In genomic region chr9:81777514-81777913, GRCh38 we compare ENCODE assay signal across 17 cellular contexts.
"Had no signal": no experiment of that assay in that cellular context is flagged by ENCODE, and none has a peak within 500 bp of the region (broad histone marks: within the 10 kb centered on the region; RNA-seq: fewer than 3 reads in every experiment).

No MANE protein-coding gene starts in this region.

- DNase-seq: activated CD4-positive, alpha-beta memory T cell treated with anti-CD3 and anti-CD28 coated beads for 36 hours; activated CD4-positive, alpha-beta T cell treated with anti-CD3 and anti-CD28 coated beads for 36 hours; activated naive CD4-positive, alpha-beta T cell; activated naive CD8-positive, alpha-beta T cell treated with anti-CD3 and anti-CD28 coated beads for 36 hours; activated T-cell treated with anti-CD3 and anti-CD28 coated beads for 4 hours; amniotic stem cell; brain microvascular endothelial cell; cortex of kidney; left cardiac atrium; lower lobe of right lung; nephron progenitor cell; spleen; stimulated activated naive CD4-positive, alpha-beta T cell; uterus had no signal

- H3K9me3 ChIP-seq: lower lobe of right lung, spleen, tibial nerve, uterus had no signal

- H3K27me3 ChIP-seq: brain microvascular endothelial cell, spleen, tibial nerve, uterus had no signal

- H3K4me3 ChIP-seq: lower lobe of right lung, spleen, tibial nerve, uterus had no signal

- H3K4me1 ChIP-seq: lower lobe of right lung, spleen, uterus had no signal

- ATAC-seq: activated CD4-positive, alpha-beta T cell treated with anti-CD3 and anti-CD28 coated beads for 36 hours; activated T-helper 17 cell treated with anti-CD3 and anti-CD28 coated beads, Interleukin-2, amount 50 U/mL, for 72 hours; left cardiac atrium; lower lobe of right lung; WTC11 had no signal

- H3K36me3 ChIP-seq: brain microvascular endothelial cell, lower lobe of right lung, spleen, tibial nerve, uterus had no signal

- H3K27ac ChIP-seq: brain microvascular endothelial cell, lower lobe of right lung, spleen, tibial nerve, uterus had no signal
